In the genomic region with DNA sequence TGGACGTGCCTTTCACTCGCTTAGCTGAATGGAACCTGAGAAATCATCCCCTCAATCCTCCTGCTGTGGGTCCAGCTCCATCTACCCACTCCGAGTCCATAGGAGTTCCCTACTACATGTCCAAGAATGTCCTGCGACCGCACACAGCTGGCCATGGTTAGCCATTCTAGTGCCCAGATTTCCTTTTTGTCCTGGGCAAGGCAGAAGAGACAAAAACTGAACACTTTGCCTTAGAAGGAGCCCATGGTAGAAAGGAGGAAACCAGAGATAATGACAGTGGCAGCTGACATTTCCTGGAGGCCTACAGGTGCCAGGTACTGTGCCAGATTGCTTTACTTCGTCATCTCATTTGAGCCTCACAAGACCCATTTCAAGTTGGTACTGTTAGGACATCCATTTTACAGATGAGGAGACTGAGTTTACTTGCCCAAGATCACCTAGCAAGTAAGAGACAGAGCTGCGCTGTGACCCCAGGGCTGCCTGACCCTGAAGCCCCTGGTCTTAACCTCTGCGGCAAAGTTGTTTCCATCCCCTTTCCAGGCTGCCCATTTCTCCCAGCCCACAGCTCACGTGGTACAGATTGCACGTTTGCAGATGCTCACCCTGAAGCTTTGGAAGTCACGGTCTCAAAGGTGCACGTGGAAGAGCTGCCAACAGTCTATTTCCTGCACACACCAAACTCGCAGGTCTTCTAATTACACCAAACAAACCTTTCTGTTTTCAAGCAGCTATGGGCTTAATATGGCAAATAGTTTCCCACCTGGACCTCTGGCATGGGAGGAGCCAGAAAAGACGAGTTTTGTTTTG, we compare ENCODE assay signal across 11 cellular contexts.
DNase-seq lines count a peak whose midpoint lies in the region; ATAC-seq, FAIRE-seq and TF ChIP-seq lines count a peak whose summit lies in the region.
"Had no signal": no experiment of that assay in that cellular context is flagged by ENCODE, and none has a peak within 500 bp of the region (broad histone marks: within the 10 kb centered on the region; RNA-seq: fewer than 3 reads in every experiment).

No MANE protein-coding gene starts in this region.

- WGBS in pancreas, 2 donors: 52 to 60% methylated on average over 14 of the region's 14 CpGs

- no peaks in the 10 kb centered on the region for H3K27me3 Mint-ChIP-seq in chondrocyte (ENCODE audit: low read depth)

- no peak overlapping the region for H2AFZ ChIP-seq in ACC112 (ENCODE audit: low read length, unreplicated experiment)

- H3K36me3 ChIP-seq in ACC112 (ENCODE audit: insufficient read depth, low read length): peaks cover 3% of the 10 kb centered on the region; the same call in 1 of the 2 replicates
- H3K36me3 ChIP-seq in KOPT-K1 (ENCODE audit: insufficient read depth, low read length): no peaks in the 10 kb centered on the region
- H3K36me3 ChIP-seq in pancreas: no peaks in the 10 kb centered on the region

- H3K9me3 Mint-ChIP-seq in chondrocyte (ENCODE audit: low read depth): no peaks in the 10 kb centered on the region
- H3K9me3 Mint-ChIP-seq: memory B cell had no signal

- peaks cover 70% of the 10 kb centered on the region for H3K79me2 ChIP-seq in ACC112 (ENCODE audit: control insufficient read depth, insufficient read depth, low read length, unreplicated experiment)

- DNase-seq in chondrocyte (ENCODE audit: low spot score) (no peak), pancreas (no peak), AG20443 (ENCODE audit: low spot score) (no peak), GM13977 (ENCODE audit: low spot score) (no peak)
- DNase-seq in effector CD4-positive, alpha-beta T cell: no peak
- DNase-seq: Karpas-422; stimulated activated CD4-positive, alpha-beta T cell treated with anti-CD3 and anti-CD28 coated beads, Interleukin-4, amount 100 ng/mL, for 4 hours had no signal

- peaks cover 58% of the 10 kb centered on the region for H3K4me1 ChIP-seq in ACC112 (ENCODE audit: control insufficient read depth, insufficient read depth, low read length, unreplicated experiment)
- H3K4me1 ChIP-seq in pancreas: peaks cover 85 to 91% (median 91%) of the 10 kb centered on the region in 3 donors

- H3K4me3 Mint-ChIP-seq in chondrocyte (ENCODE audit: unreplicated experiment): no peak overlapping the region
- H3K4me3 Mint-ChIP-seq: memory B cell had no signal

- TF ChIP-seq CTCF in chondrocyte (IDR thresholded peaks at IDR 0.05): no peak
- no peak for TF ChIP-seq CTCF in pancreas (IDR thresholded peaks at IDR 0.05)
- TF ChIP-seq CTCF in GM13977 (IDR thresholded peaks at IDR 0.05; ENCODE audit: extremely low read depth, insufficient read depth, missing control alignments): no peak

- H3K27ac Mint-ChIP-seq in chondrocyte (ENCODE audit: unreplicated experiment): peak overlapping the region; percentile 84
- H3K27ac Mint-ChIP-seq: memory B cell had no signal

- H3K27ac ChIP-seq in ACC112 (ENCODE audit: low read depth, low read length) (peak overlapping the region; percentile 44; the same call in 1 of the 2 replicates), KOPT-K1 (ENCODE audit: low read depth, low read length, poor library complexity, severe bottlenecking) (peak overlapping the region; percentile 51), pancreas (peak overlapping the region; percentile 55 to 81 (median 76))

- in situ Hi-C loops in GM13977 (cut with MboI; ENCODE audit: low pct_unique_long_range_greater_than_20kb, low sequenced_read_pairs, unreplicated experiment): no loop called here

- FAIRE-seq in pancreas (lab: Jason Lieb, UNC): no peak

- intact Hi-C loops in pancreas (cut with DNase I): loop anchor here in 1 of 3 donors (5.0 kb wide), 1 partner anchor 110 kb away; no protein-coding TSS in a partner anchor

- no peaks in the 10 kb centered on the region for H3K9me3 ChIP-seq in KOPT-K1 (ENCODE audit: insufficient read depth, low read length, poor library complexity, severe bottlenecking)
- no peaks in the 10 kb centered on the region for H3K9me3 ChIP-seq in pancreas

- H3K27me3 ChIP-seq in ACC112 (ENCODE audit: insufficient read depth, low read length) (no peaks in the 10 kb centered on the region), pancreas (no peaks in the 10 kb centered on the region)

- no peak overlapping the region for H3K4me3 ChIP-seq in ACC112 (ENCODE audit: low read depth, low read length)
- no peak overlapping the region for H3K4me3 ChIP-seq in pancreas

- H3K4me1 Mint-ChIP-seq in chondrocyte (ENCODE audit: low read depth): peaks cover 90% of the 10 kb centered on the region

- H3K36me3 Mint-ChIP-seq in chondrocyte (ENCODE audit: low read depth): peaks cover 4% of the 10 kb centered on the region
- H3K36me3 Mint-ChIP-seq: memory B cell had no signal

- no peak for ATAC-seq in pancreas
- ATAC-seq in SK-N-SH treated with all-trans-retinoic acid at 6 μM for 48 hours: no peak

TF ChIP-seq in SK-N-SH treated with all-trans-retinoic acid at 6 μM for 48 hours, 23 proteins besides CTCF, POLR2A, EP300 and RAD21:
- TF ChIP-seq, protein P1, sequence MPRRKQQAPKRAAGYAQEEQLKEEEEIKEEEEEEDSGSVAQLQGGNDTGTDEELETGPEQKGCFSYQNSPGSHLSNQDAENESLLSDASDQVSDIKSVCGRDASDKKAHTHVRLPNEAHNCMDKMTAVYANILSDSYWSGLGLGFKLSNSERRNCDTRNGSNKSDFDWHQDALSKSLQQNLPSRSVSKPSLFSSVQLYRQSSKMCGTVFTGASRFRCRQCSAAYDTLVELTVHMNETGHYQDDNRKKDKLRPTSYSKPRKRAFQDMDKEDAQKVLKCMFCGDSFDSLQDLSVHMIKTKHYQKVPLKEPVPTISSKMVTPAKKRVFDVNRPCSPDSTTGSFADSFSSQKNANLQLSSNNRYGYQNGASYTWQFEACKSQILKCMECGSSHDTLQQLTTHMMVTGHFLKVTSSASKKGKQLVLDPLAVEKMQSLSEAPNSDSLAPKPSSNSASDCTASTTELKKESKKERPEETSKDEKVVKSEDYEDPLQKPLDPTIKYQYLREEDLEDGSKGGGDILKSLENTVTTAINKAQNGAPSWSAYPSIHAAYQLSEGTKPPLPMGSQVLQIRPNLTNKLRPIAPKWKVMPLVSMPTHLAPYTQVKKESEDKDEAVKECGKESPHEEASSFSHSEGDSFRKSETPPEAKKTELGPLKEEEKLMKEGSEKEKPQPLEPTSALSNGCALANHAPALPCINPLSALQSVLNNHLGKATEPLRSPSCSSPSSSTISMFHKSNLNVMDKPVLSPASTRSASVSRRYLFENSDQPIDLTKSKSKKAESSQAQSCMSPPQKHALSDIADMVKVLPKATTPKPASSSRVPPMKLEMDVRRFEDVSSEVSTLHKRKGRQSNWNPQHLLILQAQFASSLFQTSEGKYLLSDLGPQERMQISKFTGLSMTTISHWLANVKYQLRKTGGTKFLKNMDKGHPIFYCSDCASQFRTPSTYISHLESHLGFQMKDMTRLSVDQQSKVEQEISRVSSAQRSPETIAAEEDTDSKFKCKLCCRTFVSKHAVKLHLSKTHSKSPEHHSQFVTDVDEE (CRISPR knock-in tag; IDR thresholded peaks at IDR 0.05): no peak
- TF ChIP-seq SNAI2 (CRISPR knock-in tag; IDR thresholded peaks at IDR 0.05) (no peak), RARB (CRISPR knock-in tag; IDR thresholded peaks at IDR 0.05) (no peak), ZNF8 (CRISPR knock-in tag; IDR thresholded peaks at IDR 0.05) (no peak), TOX (CRISPR knock-in tag; IDR thresholded peaks at IDR 0.05; ENCODE audit: borderline replicate concordance) (no peak), BACH2 (CRISPR knock-in tag; IDR thresholded peaks at IDR 0.05; ENCODE audit: borderline replicate concordance) (no peak), ARNTL (CRISPR knock-in tag; IDR thresholded peaks at IDR 0.05; ENCODE audit: borderline replicate concordance, low read depth) (no peak), ISL1 (CRISPR knock-in tag; IDR thresholded peaks at IDR 0.05) (no peak)
- TF ChIP-seq, protein P2, sequence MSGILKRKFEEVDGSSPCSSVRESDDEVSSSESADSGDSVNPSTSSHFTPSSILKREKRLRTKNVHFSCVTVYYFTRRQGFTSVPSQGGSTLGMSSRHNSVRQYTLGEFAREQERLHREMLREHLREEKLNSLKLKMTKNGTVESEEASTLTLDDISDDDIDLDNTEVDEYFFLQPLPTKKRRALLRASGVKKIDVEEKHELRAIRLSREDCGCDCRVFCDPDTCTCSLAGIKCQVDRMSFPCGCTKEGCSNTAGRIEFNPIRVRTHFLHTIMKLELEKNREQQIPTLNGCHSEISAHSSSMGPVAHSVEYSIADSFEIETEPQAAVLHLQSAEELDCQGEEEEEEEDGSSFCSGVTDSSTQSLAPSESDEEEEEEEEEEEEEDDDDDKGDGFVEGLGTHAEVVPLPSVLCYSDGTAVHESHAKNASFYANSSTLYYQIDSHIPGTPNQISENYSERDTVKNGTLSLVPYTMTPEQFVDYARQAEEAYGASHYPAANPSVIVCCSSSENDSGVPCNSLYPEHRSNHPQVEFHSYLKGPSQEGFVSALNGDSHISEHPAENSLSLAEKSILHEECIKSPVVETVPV (CRISPR knock-in tag; IDR thresholded peaks at IDR 0.05): no peak
